Comparison of ENCODE assay signal across 13 cellular contexts in genomic region chr9:126984969-126985368, GRCh38.
DNase-seq lines count a peak whose midpoint lies in the region; TF ChIP-seq lines count a peak whose summit lies in the region.
"Had no signal": no experiment of that assay in that cellular context is flagged by ENCODE, and none has a peak within 500 bp of the region (broad histone marks: within the 10 kb centered on the region; RNA-seq: fewer than 3 reads in every experiment).

No MANE protein-coding gene starts in this region.

- no peaks in the 10 kb centered on the region for H3K27me3 ChIP-seq in breast epithelium
- H3K27me3 ChIP-seq in left ventricle myocardium inferior (ENCODE audit: low read depth), result no peaks in the 10 kb centered on the region
- H3K27me3 ChIP-seq in transverse colon, result no peaks in the 10 kb centered on the region

- POLR2A ChIA-PET in MCF 10A (lab: Yijun Ruan, JAX), result interaction anchor here (0.6 to 2.0 kb wide), 4 partner anchors 16 to 64 kb away, joined by 3 to 4 read pairs (median 4); no protein-coding TSS in a partner anchor

- H3K9me3 Mint-ChIP-seq in MCF 10A (ENCODE audit: unreplicated experiment), result peaks cover 8% of the 10 kb centered on the region
- peaks cover 13% of the 10 kb centered on the region for H3K9me3 Mint-ChIP-seq in T-helper 2 cell treated with Interferon-gamma antibody and Interleukin-4, amounts not matched to agents 5 μg/mL and 100 μg/mL, for 36 hours

- CTCF ChIA-PET in MCF 10A (lab: Yijun Ruan, JAX), result interaction anchor here (0.7 kb wide), 1 partner anchor 220 kb away, joined by 6 read pairs; no protein-coding TSS in a partner anchor

- no TSS peak for BruUV-seq in MCF 10A (replicated peaks; lab: Mats Ljungman, UMichigan)

- TF ChIP-seq POLR2A in breast epithelium (IDR thresholded peaks at IDR 0.05) (no peak), transverse colon (IDR thresholded peaks at IDR 0.05) (no peak)

- H3K27ac ChIP-seq in breast epithelium (no peak overlapping the region), VCaP (peak overlapping the region; percentile 16), left ventricle myocardium inferior (replicated peaks) (peak overlapping the region; percentile 40), transverse colon (peak overlapping the region in 2 of 4 donors; percentile 3 to 19)
- H3K27ac ChIP-seq: left lung had no signal

- peaks cover 51% of the 10 kb centered on the region for H3K27me3 Mint-ChIP-seq in MCF 10A (ENCODE audit: insufficient read depth, unreplicated experiment)
- H3K27me3 Mint-ChIP-seq in T-helper 2 cell treated with Interferon-gamma antibody and Interleukin-4, amounts not matched to agents 5 μg/mL and 100 μg/mL, for 36 hours (ENCODE audit: low read depth), result peaks cover 72% of the 10 kb centered on the region

- intact Hi-C loops in MCF 10A (cut with micrococcal nuclease), result no loop called here
- intact Hi-C loops in breast epithelium (cut with DNase I; ENCODE audit: low total_unique reads), result no loop called here
- intact Hi-C loops in left ventricle myocardium inferior (cut with micrococcal nuclease), result no loop called here
- intact Hi-C loops in transverse colon (cut with DNase I; ENCODE audit: low total_unique reads), result no loop called here

- no peak overlapping the region for H3K4me3 ChIP-seq in breast epithelium
- no peak overlapping the region for H3K4me3 ChIP-seq in left ventricle myocardium inferior
- no peak overlapping the region for H3K4me3 ChIP-seq in transverse colon
- H3K4me3 ChIP-seq: left lung had no signal

- in situ Hi-C loops in transverse colon (cut with MboI; ENCODE audit: low pct_ligation_motif_present in 1 of 4, low pct_unique_long_range_greater_than_20kb in 1 of 4, low sequenced_read_pairs in 3 of 4), result no loop called here

- WGBS in transverse colon (ENCODE audit: low coverage in 1 of 2), 2 donors, result 64% methylated on average over 3 of the region's 3 CpGs; no CpG with 5 or more reads in 1 of the 2 donors

- no peak overlapping the region for H3K27ac Mint-ChIP-seq in MCF 10A (ENCODE audit: low read depth, unreplicated experiment)
- no peak overlapping the region for H3K27ac Mint-ChIP-seq in T-helper 2 cell treated with Interferon-gamma antibody and Interleukin-4, amounts not matched to agents 5 μg/mL and 100 μg/mL, for 36 hours

- H3K4me3 Mint-ChIP-seq in MCF 10A (ENCODE audit: unreplicated experiment), result no peak overlapping the region
- H3K4me3 Mint-ChIP-seq in T-helper 2 cell treated with Interferon-gamma antibody and Interleukin-4, amounts not matched to agents 5 μg/mL and 100 μg/mL, for 36 hours, result no peak overlapping the region
- H3K4me3 Mint-ChIP-seq: activated CD8-positive, alpha-beta memory T cell treated with anti-CD3 and anti-CD28 coated beads, Interleukin-2, amount 10 ng/mL, durations not matched to agents 7 days and 5 days had no signal

- H3K36me3 ChIP-seq in breast epithelium (no peaks in the 10 kb centered on the region), left ventricle myocardium inferior (peaks cover 6% of the 10 kb centered on the region), transverse colon (no peaks in the 10 kb centered on the region)
- H3K36me3 ChIP-seq: left lung had no signal

- peak; percentile 21 for DNase-seq in MCF 10A (ENCODE audit: unreplicated experiment)
- DNase-seq in breast epithelium (ENCODE audit: low spot score in 2 of 2), result no peak
- DNase-seq in left ventricle myocardium inferior, result no peak
- DNase-seq in transverse colon, result peak; percentile 23
- DNase-seq in T-helper 2 cell treated with Interferon-gamma antibody and Interleukin-4, amounts not matched to agents 5 μg/mL and 100 μg/mL, for 36 hours (ENCODE audit: low spot score), result no peak
- no peak for DNase-seq in activated effector memory CD4-positive, alpha-beta T cell treated with Interleukin-2 at 50 U/mL for 16 hours
- DNase-seq in RKO (ENCODE audit: low spot score), result no peak
- DNase-seq: ACHN; activated CD8-positive, alpha-beta memory T cell treated with anti-CD3 and anti-CD28 coated beads, Interleukin-2, amount 10 ng/mL, durations not matched to agents 7 days and 5 days; EL; left lung; NCI-H1436 treated with DMSO at 0.1 percent for 48 hours had no signal

- peaks cover 6% of the 10 kb centered on the region for H3K36me3 Mint-ChIP-seq in MCF 10A (ENCODE audit: insufficient read depth, unreplicated experiment)
- H3K36me3 Mint-ChIP-seq in T-helper 2 cell treated with Interferon-gamma antibody and Interleukin-4, amounts not matched to agents 5 μg/mL and 100 μg/mL, for 36 hours (ENCODE audit: low read depth), result peaks cover 21% of the 10 kb centered on the region

- no peaks in the 10 kb centered on the region for H3K9me3 ChIP-seq in breast epithelium
- peaks cover 10% of the 10 kb centered on the region for H3K9me3 ChIP-seq in left ventricle myocardium inferior (replicated peaks)
- H3K9me3 ChIP-seq in transverse colon, result no peaks in the 10 kb centered on the region

- TF ChIP-seq CTCF in MCF 10A (IDR thresholded peaks at IDR 0.05; ENCODE audit: unreplicated experiment) (no peak), breast epithelium (IDR thresholded peaks at IDR 0.05) (no peak), VCaP (conservative IDR thresholded peaks at IDR 0.05) (no peak), left ventricle myocardium inferior (IDR thresholded peaks at IDR 0.05; ENCODE audit: borderline replicate concordance) (no peak), transverse colon (IDR thresholded peaks at IDR 0.05) (no peak)

- H3K4me1 ChIP-seq in breast epithelium (no peaks in the 10 kb centered on the region), left ventricle myocardium inferior (peaks cover 37% of the 10 kb centered on the region), transverse colon (peaks cover 12 to 39% (median 23%) of the 10 kb centered on the region in 4 donors)

- TF ChIP-seq EP300 in transverse colon (IDR thresholded peaks at IDR 0.05; ENCODE audit: low read depth), result no peak

- H3K4me1 Mint-ChIP-seq in MCF 10A (ENCODE audit: insufficient read depth, unreplicated experiment), result peaks cover 37% of the 10 kb centered on the region
- peaks cover 54% of the 10 kb centered on the region for H3K4me1 Mint-ChIP-seq in T-helper 2 cell treated with Interferon-gamma antibody and Interleukin-4, amounts not matched to agents 5 μg/mL and 100 μg/mL, for 36 hours (ENCODE audit: low read depth)

Comparison
In these comparisons a context has a peak if more than half of its experiments do, and no peak if none do; other contexts are left out.
1. DNase-seq: peak in MCF 10A (single experiment) and transverse colon (single experiment); none in breast epithelium (0 of 2), left ventricle myocardium inferior (single experiment), T-helper 2 cell treated with Interferon-gamma antibody and Interleukin-4, amounts not matched to agents 5 μg/mL and 100 μg/mL, for 36 hours (single experiment), activated effector memory CD4-positive, alpha-beta T cell treated with Interleukin-2 at 50 U/mL for 16 hours (single experiment) and RKO (single experiment).
2. H3K27ac ChIP-seq: peak in VCaP (single experiment) and left ventricle myocardium inferior (single experiment); none in breast epithelium (0 of 2).